ENCODE assay signal across 17 cellular contexts in genomic region chr11:61911124-61911700, GRCh38. TPM values are rescaled to one million over a fixed set of nuclear protein-coding genes. Genes with fewer than 3 reads are reported as not detected.
"Had no signal": no experiment of that assay in that cellular context is flagged by ENCODE, and none has a peak within 500 bp of the region (broad histone marks: within the 10 kb centered on the region; RNA-seq: fewer than 3 reads in every experiment).

No MANE protein-coding gene starts in this region.

- H3K4me3 ChIP-seq: smooth muscle cell had no signal

- H3K27ac Mint-ChIP-seq: activated naive CD8-positive, alpha-beta T cell treated with anti-CD3 and anti-CD28 coated beads, Interleukin-2, amount 50 U/mL, for 24 hours; activated T-cell treated with anti-CD3 and anti-CD28 coated beads, Interleukin-2, amount 50 U/mL, for 72 hours; stimulated activated memory B cell treated with anti-CD40 and anti-IgM and Interleukin-4, amounts not matched to agents 10 μg/mL and 1 μg/mL and 100 μg/mL, for 72 hours; type B pancreatic cell had no signal

- H3K36me3 Mint-ChIP-seq: stimulated activated memory B cell treated with anti-CD40 and anti-IgM and Interleukin-4, amounts not matched to agents 10 μg/mL and 1 μg/mL and 100 μg/mL, for 72 hours; type B pancreatic cell had no signal

- H3K4me1 Mint-ChIP-seq: activated naive CD8-positive, alpha-beta T cell treated with anti-CD3 and anti-CD28 coated beads, Interleukin-2, amount 50 U/mL, for 24 hours; neural crest cell had no signal

- H3K9me3 Mint-ChIP-seq: activated naive CD8-positive, alpha-beta T cell treated with anti-CD3 and anti-CD28 coated beads, Interleukin-2, amount 50 U/mL, for 24 hours; activated T-cell treated with anti-CD3 and anti-CD28 coated beads, Interleukin-2, amount 50 U/mL, for 72 hours; neural crest cell; stimulated activated memory B cell treated with anti-CD40 and anti-IgM and Interleukin-4, amounts not matched to agents 10 μg/mL and 1 μg/mL and 100 μg/mL, for 72 hours; type B pancreatic cell had no signal

- H3K27ac ChIP-seq: parathyroid adenoma had no signal

- H3K9ac ChIP-seq: parathyroid adenoma had no signal

- ATAC-seq: activated naive CD8-positive, alpha-beta T cell treated with anti-CD3 and anti-CD28 coated beads, Interleukin-2, amount 50 U/mL, for 24 hours; activated T-cell treated with anti-CD3 and anti-CD28 coated beads, Interleukin-2, amount 50 U/mL, for 72 hours; left lobe of liver; stimulated activated memory B cell treated with anti-CD40 and anti-IgM and Interleukin-4, amounts not matched to agents 10 μg/mL and 1 μg/mL and 100 μg/mL, for 72 hours had no signal

- H3K4me3 Mint-ChIP-seq: activated naive CD8-positive, alpha-beta T cell treated with anti-CD3 and anti-CD28 coated beads, Interleukin-2, amount 50 U/mL, for 24 hours; activated T-cell treated with anti-CD3 and anti-CD28 coated beads, Interleukin-2, amount 50 U/mL, for 72 hours; neural crest cell; stimulated activated memory B cell treated with anti-CD40 and anti-IgM and Interleukin-4, amounts not matched to agents 10 μg/mL and 1 μg/mL and 100 μg/mL, for 72 hours; type B pancreatic cell had no signal

- DNase-seq: activated naive CD4-positive, alpha-beta T cell; activated naive CD8-positive, alpha-beta T cell treated with anti-CD3 and anti-CD28 coated beads, Interleukin-2, amount 50 U/mL, for 24 hours; activated T-cell treated with anti-CD3 and anti-CD28 coated beads, Interleukin-2, amount 50 U/mL, for 72 hours; caudate nucleus; erythroblast; glutamatergic neuron; mesendoderm; retina; SIG-M5; stimulated activated CD4-positive, alpha-beta T cell treated with anti-CD3 and anti-CD28 coated beads, Interleukin-1b, Interleukin-23, amount 100 ng/mL, for 48 hours had no signal

RNA-seq across cellular contexts. Expression of gene RAB3IL1, which starts 6.2 kb away (rescaled TPM):
- total RNA-seq: T-helper 2 cell treated with Interferon-gamma antibody and Interleukin-4, amounts not matched to agents 100 ng/mL and 5 ng/mL, for 36 hours had no signal

RNA-seq across cellular contexts. Expression of gene BEST1, which starts 38.9 kb away (rescaled TPM):
- total RNA-seq: T-helper 2 cell treated with Interferon-gamma antibody and Interleukin-4, amounts not matched to agents 100 ng/mL and 5 ng/mL, for 36 hours had no signal
